20 cellular contexts compared by ENCODE assay signal in genomic region chr2:69665152-69665551, GRCh38. TPM values are rescaled to one million over a fixed set of nuclear protein-coding genes. Genes with fewer than 3 reads are reported as not detected.
DNase-seq lines count a peak whose midpoint lies in the region; ATAC-seq and TF ChIP-seq lines count a peak whose summit lies in the region.
"Had no signal": no experiment of that assay in that cellular context is flagged by ENCODE, and none has a peak within 500 bp of the region (broad histone marks: within the 10 kb centered on the region; RNA-seq: fewer than 3 reads in every experiment).

No MANE protein-coding gene starts in this region.

- H3K27me3 ChIP-seq in right atrium auricular region, result no peaks in the 10 kb centered on the region
- no peaks in the 10 kb centered on the region for H3K27me3 ChIP-seq in heart right ventricle
- no peaks in the 10 kb centered on the region for H3K27me3 ChIP-seq in right cardiac atrium (ENCODE audit: control insufficient read depth, insufficient read depth)
- no peaks in the 10 kb centered on the region for H3K27me3 ChIP-seq in left ventricle myocardium inferior (ENCODE audit: low read depth)
- H3K27me3 ChIP-seq: BE2C, BLaER1 had no signal

- H3K27ac ChIP-seq in right atrium auricular region (no peak overlapping the region), heart right ventricle (peak overlapping the region in 7 of 10 donors; percentile 7 to 65 (median 23)), right cardiac atrium (ENCODE audit: low read length) (no peak overlapping the region), left ventricle myocardium inferior (replicated peaks) (peak overlapping the region; percentile 69)
- H3K27ac ChIP-seq: BLaER1 had no signal

- peaks cover 0 to 5% of the 10 kb centered on the region in 2 donors for H3K4me1 ChIP-seq in right atrium auricular region
- H3K4me1 ChIP-seq in heart right ventricle, result peaks cover 0 to 17% (median 6%) of the 10 kb centered on the region in 9 donors
- H3K4me1 ChIP-seq in right cardiac atrium (ENCODE audit: control insufficient read depth, insufficient read depth, low read length), result no peaks in the 10 kb centered on the region
- H3K4me1 ChIP-seq in left ventricle myocardium inferior, result peaks cover 38% of the 10 kb centered on the region
- H3K4me1 ChIP-seq: BE2C, BLaER1 had no signal

- intact Hi-C loops in Right ventricle myocardium superior (cut with DNase I) (no loop called here), heart right ventricle (cut with DNase I) (no loop called here), right cardiac atrium (cut with DNase I) (no loop called here), left ventricle myocardium inferior (cut with micrococcal nuclease) (no loop called here)

- H3K36me3 ChIP-seq in right atrium auricular region (no peaks in the 10 kb centered on the region), heart right ventricle (no peaks in the 10 kb centered on the region), left ventricle myocardium inferior (no peaks in the 10 kb centered on the region)
- H3K36me3 ChIP-seq: BE2C, BLaER1 had no signal

- H3K9me3 ChIP-seq in right atrium auricular region (no peaks in the 10 kb centered on the region), heart right ventricle (peaks cover 0 to 12% (median 0%) of the 10 kb centered on the region in 11 donors), right cardiac atrium (ENCODE audit: control insufficient read depth, low read length) (no peaks in the 10 kb centered on the region), left ventricle myocardium inferior (replicated peaks) (peaks cover 7% of the 10 kb centered on the region)
- H3K9me3 ChIP-seq: BE2C had no signal

- no peak for DNase-seq in Right ventricle myocardium superior
- no peak for DNase-seq in right atrium auricular region (ENCODE audit: low spot score)
- DNase-seq in heart right ventricle, result peak in 1 of 2 donors; percentile 22
- no peak for DNase-seq in right cardiac atrium
- DNase-seq in left ventricle myocardium inferior, result no peak
- no peak for DNase-seq in DMS153 treated with DMSO at 0.1 percent for 48 hours (lab: John Stamatoyannopoulos, UW; ENCODE audit: unreplicated experiment)
- DNase-seq: 8988T; ACHN; BE2C; C1 segment of cervical spinal cord; CD4-positive, alpha-beta memory T cell; CD4-positive, CD25-positive, alpha-beta regulatory T cell; CD8-positive, alpha-beta memory T cell; COR-L47; DMS 273 treated with DMSO at 0.1 percent for 48 hours; DMS153; DMS79 treated with DMSO at 0.1 percent for 48 hours; GF-D8 had no signal

- WGBS in heart right ventricle, 2 donors, result 82 to 83% methylated on average over 9 of the region's 9 CpGs
- 87% methylated on average over 9 of the region's 9 CpGs for WGBS in right cardiac atrium

- peak; percentile 64 for ATAC-seq in Right ventricle myocardium superior (ENCODE audit: poor library complexity)
- peak in 6 of 8 donors; percentile 43 to 84 (median 62) for ATAC-seq in heart right ventricle
- no peak for ATAC-seq in right cardiac atrium
- no peak for ATAC-seq in HG03565 (IDR thresholded peaks at IDR 0.05; ENCODE audit: unreplicated experiment)

- no peak overlapping the region for H3K4me3 ChIP-seq in right atrium auricular region
- H3K4me3 ChIP-seq in heart right ventricle, result no peak overlapping the region
- no peak overlapping the region for H3K4me3 ChIP-seq in right cardiac atrium (ENCODE audit: low read length)
- H3K4me3 ChIP-seq in left ventricle myocardium inferior, result no peak overlapping the region
- H3K4me3 ChIP-seq: BLaER1 had no signal

- no peak for TF ChIP-seq CTCF in right atrium auricular region (IDR thresholded peaks at IDR 0.05)
- TF ChIP-seq CTCF in heart right ventricle (IDR thresholded peaks at IDR 0.05), result no peak
- no peak for TF ChIP-seq CTCF in left ventricle myocardium inferior (IDR thresholded peaks at IDR 0.05; ENCODE audit: borderline replicate concordance)

RNA-seq across cellular contexts. Expression of gene AAK1, which starts 21.6 kb away (rescaled TPM):
- total RNA-seq in Right ventricle myocardium superior (87.2 TPM), right atrium auricular region (10 to 100 TPM; 50.4 to 62.6 TPM), heart right ventricle (100 to 1,000 TPM in 7 of 10 donors, 10 to 100 TPM in 3; 70.2 to 148 (median 125) TPM), right cardiac atrium (10 to 100 TPM; 45.6 to 57.5 (median 53.4) TPM), left ventricle myocardium inferior (133 TPM)
- polyA plus RNA-seq in heart right ventricle (10 to 100 TPM; 10.1 to 34.2 TPM), right cardiac atrium (13.8 TPM)

Comparison
In these comparisons a context has a peak if more than half of its experiments do, and no peak if none do; other contexts are left out.
1. ATAC-seq: peak in Right ventricle myocardium superior (single experiment) and heart right ventricle (6 of 8); none in right cardiac atrium (0 of 2) and HG03565 (single experiment).
2. H3K27ac ChIP-seq: peak in heart right ventricle (7 of 10) and left ventricle myocardium inferior (single experiment); none in right atrium auricular region (0 of 2) and right cardiac atrium (single experiment).